In the genomic region with DNA sequence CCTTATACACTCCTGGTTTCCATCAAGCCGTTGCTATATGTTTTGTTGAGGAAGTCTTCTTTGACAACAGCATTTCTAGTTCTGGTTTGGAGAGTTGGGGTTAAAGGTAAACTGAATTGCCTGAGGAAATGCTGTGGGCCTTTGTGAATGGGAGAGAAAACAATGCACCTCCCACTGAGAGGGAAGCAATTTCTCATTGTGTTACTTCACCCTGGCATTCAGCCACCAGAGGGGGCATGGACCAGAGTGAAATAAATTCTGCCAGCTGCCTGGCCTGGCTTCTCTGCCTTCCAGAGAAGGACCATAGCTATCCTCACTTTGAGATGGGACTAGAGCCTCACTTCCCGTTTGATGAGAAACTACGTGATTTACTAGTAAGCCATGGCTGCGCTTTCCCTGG, we compare ENCODE assay signal across 8 cellular contexts.
DNase-seq lines count a peak whose midpoint lies in the region; ATAC-seq and TF ChIP-seq lines count a peak whose summit lies in the region.

No MANE protein-coding gene starts in this region.

- no peaks in the 10 kb centered on the region for H3K27me3 ChIP-seq in thyroid gland

- H3K4me3 Mint-ChIP-seq in activated T-cell treated with anti-CD3 and anti-CD28 coated beads, Interleukin-2, amount 50 U/mL, for 72 hours = no peak overlapping the region
- H3K4me3 Mint-ChIP-seq in CD14-positive monocyte = no peak overlapping the region

- H3K27me3 Mint-ChIP-seq in activated T-cell treated with anti-CD3 and anti-CD28 coated beads, Interleukin-2, amount 50 U/mL, for 72 hours (ENCODE audit: low read depth) = peaks cover 3% of the 10 kb centered on the region
- peaks cover 0 to 1% (median 0%) of the 10 kb centered on the region in 3 donors for H3K27me3 Mint-ChIP-seq in CD14-positive monocyte (ENCODE audit: low read depth in 3 of 3)

- no peaks in the 10 kb centered on the region for H3K9me3 ChIP-seq in thyroid gland

- peak in 1 of 2 donors; percentile 41 for ATAC-seq in activated T-cell treated with anti-CD3 and anti-CD28 coated beads, Interleukin-2, amount 50 U/mL, for 72 hours (replicated peaks in 1 of 2)
- ATAC-seq in HG02610 (IDR thresholded peaks at IDR 0.05; ENCODE audit: unreplicated experiment) = no peak

- DNase-seq in ACHN (peak; percentile 49), GM13977 (ENCODE audit: low spot score) (no peak), NCI-H2171 (lab: John Stamatoyannopoulos, UW) (peak; percentile 53), iPS-NIHi7 (ENCODE audit: extremely low spot score) (peak; percentile 73), thyroid gland (peak; percentile 62 to 65), CD14-positive monocyte (ENCODE audit: low spot score) (no peak)
- DNase-seq in activated T-cell treated with anti-CD3 and anti-CD28 coated beads, Interleukin-2, amount 50 U/mL, for 72 hours = peak; percentile 10 to 15

- no peak overlapping the region for H3K4me3 ChIP-seq in thyroid gland (replicated peaks in 1 of 3)

- TF ChIP-seq POLR2A in thyroid gland (IDR thresholded peaks at IDR 0.05) = no peak

- WGBS in thyroid gland, 2 donors = 70 to 73% methylated on average over 4 of the region's 4 CpGs

- H3K27ac Mint-ChIP-seq in activated T-cell treated with anti-CD3 and anti-CD28 coated beads, Interleukin-2, amount 50 U/mL, for 72 hours = no peak overlapping the region
- no peak overlapping the region for H3K27ac Mint-ChIP-seq in CD14-positive monocyte

- intact Hi-C loops in thyroid gland (cut with DNase I) (no loop called here), CD14-positive monocyte (cut with micrococcal nuclease) (no loop called here)

- no peaks in the 10 kb centered on the region for H3K36me3 ChIP-seq in thyroid gland

- no peaks in the 10 kb centered on the region for H3K36me3 Mint-ChIP-seq in activated T-cell treated with anti-CD3 and anti-CD28 coated beads, Interleukin-2, amount 50 U/mL, for 72 hours (ENCODE audit: insufficient read depth in 2 of 2)
- H3K36me3 Mint-ChIP-seq in CD14-positive monocyte = no peaks in the 10 kb centered on the region

- H3K9me3 Mint-ChIP-seq in activated T-cell treated with anti-CD3 and anti-CD28 coated beads, Interleukin-2, amount 50 U/mL, for 72 hours = no peaks in the 10 kb centered on the region
- peaks cover 0 to 2% (median 0%) of the 10 kb centered on the region in 7 donors for H3K9me3 Mint-ChIP-seq in CD14-positive monocyte

- in situ Hi-C loops in ACHN (cut with HindIII; ENCODE audit: low pct_ligation_motif_present, low pct_unique_long_range_greater_than_20kb, low sequenced_read_pairs) = no loop called here
- in situ Hi-C loops in GM13977 (cut with MboI; ENCODE audit: low pct_unique_long_range_greater_than_20kb, low sequenced_read_pairs, unreplicated experiment) = no loop called here

- TF ChIP-seq CTCF in GM13977 (IDR thresholded peaks at IDR 0.05; ENCODE audit: extremely low read depth, insufficient read depth, missing control alignments) (peak; percentile 18), thyroid gland (IDR thresholded peaks at IDR 0.05) (peak in 4 of 6 experiments; percentile 20 to 40 (median 28)), CD14-positive monocyte (IDR thresholded peaks at IDR 0.05) (no peak)

- peaks cover 6 to 9% of the 10 kb centered on the region in 2 donors for H3K4me1 ChIP-seq in thyroid gland

- H3K27ac ChIP-seq in thyroid gland = no peak overlapping the region

- H3K4me1 Mint-ChIP-seq in activated T-cell treated with anti-CD3 and anti-CD28 coated beads, Interleukin-2, amount 50 U/mL, for 72 hours (ENCODE audit: low read depth) = no peaks in the 10 kb centered on the region
- no peaks in the 10 kb centered on the region for H3K4me1 Mint-ChIP-seq in CD14-positive monocyte

Comparison
In these comparisons a context has a peak if more than half of its experiments do, and no peak if none do; other contexts are left out.
1. DNase-seq: peak in ACHN (single experiment), NCI-H2171 (single experiment), activated T-cell treated with anti-CD3 and anti-CD28 coated beads, Interleukin-2, amount 50 U/mL, for 72 hours (2 of 2), iPS-NIHi7 (single experiment) and thyroid gland (2 of 2); none in GM13977 (single experiment) and CD14-positive monocyte (single experiment).